ENCODE assay signal across 1 cellular context in genomic region chr2:172555272-172555521, GRCh38.
TF ChIP-seq lines count a peak whose summit lies in the region.

No MANE protein-coding gene starts in this region.

TF ChIP-seq in H1, 55 proteins besides CTCF, POLR2A, EP300 and RAD21 (continued from another document):
- TF ChIP-seq CEBPB (IDR thresholded peaks at IDR 0.05; ENCODE audit: low read depth, low read length) (no peak), SIRT6 (IDR thresholded peaks at IDR 0.05; ENCODE audit: low read length) (no peak), RFX5 (IDR thresholded peaks at IDR 0.05; ENCODE audit: borderline replicate concordance, low read depth, low read length) (no peak), CHD7 (IDR thresholded peaks at IDR 0.05; ENCODE audit: insufficient replicate concordance, low read length) (no peak), BCL11A (IDR thresholded peaks at IDR 0.05; ENCODE audit: low read depth in 2 of 2, low read length in 2 of 2) (no peak), FOSL1 (IDR thresholded peaks at IDR 0.05; ENCODE audit: insufficient read depth, low read depth, low read length) (no peak), NRF1 (IDR thresholded peaks at IDR 0.05; ENCODE audit: low read depth, low read length) (no peak), JUN (IDR thresholded peaks at IDR 0.05; ENCODE audit: low read depth, low read length) (no peak)
